In the genomic region with DNA sequence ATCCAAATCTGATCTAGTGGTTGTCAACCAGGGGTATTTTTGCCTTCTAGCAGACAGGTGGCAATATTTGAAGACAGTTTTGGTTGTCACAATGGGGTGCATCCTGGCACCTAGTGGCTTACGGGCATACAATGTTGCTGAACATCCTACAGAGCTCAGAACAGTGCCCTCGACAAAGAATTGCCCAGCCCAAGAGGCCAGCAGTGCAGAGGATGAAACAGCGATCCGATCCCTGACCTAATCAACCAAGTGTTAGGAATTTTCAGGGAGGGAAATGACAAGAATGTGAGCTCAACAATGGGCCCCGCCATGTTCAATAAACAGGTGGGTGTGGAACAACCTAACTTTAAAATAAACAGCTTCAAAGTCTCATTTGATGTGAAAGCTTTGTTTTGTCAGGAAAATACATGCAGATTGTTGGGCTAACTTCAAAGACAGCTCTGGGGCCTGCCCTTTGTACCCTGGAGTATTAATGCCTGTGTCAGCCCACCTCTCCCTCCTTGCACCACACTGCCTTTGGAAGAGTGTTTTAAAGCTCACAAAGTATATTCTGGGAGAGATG, we compare ENCODE assay signal across 21 cellular contexts. TPM values are rescaled to one million over a fixed set of nuclear protein-coding genes. Genes with fewer than 3 reads are reported as not detected.
"Had no signal": no experiment of that assay in that cellular context is flagged by ENCODE, and none has a peak within 500 bp of the region (broad histone marks: within the 10 kb centered on the region; RNA-seq: fewer than 3 reads in every experiment).

No MANE protein-coding gene starts in this region.

- H3K4me2 ChIP-seq: smooth muscle cell had no signal

- H3K9me3 Mint-ChIP-seq: activated naive CD4-positive, alpha-beta T cell treated with anti-CD3 and anti-CD28 coated beads, Interleukin-2, amount 50 U/mL, for 72 hours; activated T-cell treated with anti-CD3 and anti-CD28 coated beads, Interleukin-2, amount 50 U/mL, for 4 hours; naive thymus-derived CD8-positive, alpha-beta T cell had no signal

- H3K27ac ChIP-seq: left ventricle myocardium inferior, stomach had no signal

- H3K4me3 ChIP-seq: left ventricle myocardium inferior, smooth muscle cell, stomach had no signal

- H3K27me3 ChIP-seq: stomach had no signal

- H3K4me1 ChIP-seq: left ventricle myocardium inferior, stomach had no signal

- H3K36me3 Mint-ChIP-seq: activated naive CD4-positive, alpha-beta T cell treated with anti-CD3 and anti-CD28 coated beads, Interleukin-2, amount 50 U/mL, for 72 hours; naive thymus-derived CD8-positive, alpha-beta T cell had no signal

- H3K36me3 ChIP-seq: left ventricle myocardium inferior, stomach had no signal

- H3K9me3 ChIP-seq: left ventricle myocardium inferior, stomach had no signal

- DNase-seq: activated CD4-positive, alpha-beta T cell treated with anti-CD3 and anti-CD28 coated beads for 1 hour; activated CD4-positive, alpha-beta T cell treated with anti-CD3 and anti-CD28 coated beads, Interleukin-2, amount 50 U/mL, for 48 hours; activated effector memory CD4-positive, alpha-beta T cell treated with Interleukin-2 at 50 U/mL for 16 hours; activated T-cell treated with anti-CD3 and anti-CD28 coated beads, Interleukin-2, amount 50 U/mL, for 4 hours; amniotic stem cell; kidney; left ventricle myocardium inferior; naive thymus-derived CD8-positive, alpha-beta T cell; nucleus accumbens; right cardiac atrium; stomach; T-helper 1 cell; T1000 had no signal

- H3K27ac Mint-ChIP-seq: activated naive CD4-positive, alpha-beta T cell treated with anti-CD3 and anti-CD28 coated beads, Interleukin-2, amount 50 U/mL, for 72 hours had no signal

- H3K4me3 Mint-ChIP-seq: activated T-cell treated with anti-CD3 and anti-CD28 coated beads, Interleukin-2, amount 50 U/mL, for 4 hours; naive thymus-derived CD8-positive, alpha-beta T cell had no signal

- ATAC-seq: activated naive CD4-positive, alpha-beta T cell treated with anti-CD3 and anti-CD28 coated beads, Interleukin-2, amount 50 U/mL, for 72 hours; activated T-cell treated with anti-CD3 and anti-CD28 coated beads, Interleukin-2, amount 50 U/mL, for 4 hours; naive thymus-derived CD8-positive, alpha-beta T cell; right cardiac atrium had no signal

- H3K4me1 Mint-ChIP-seq: naive thymus-derived CD8-positive, alpha-beta T cell had no signal

RNA-seq across cellular contexts. Expression of gene SCYGR5, which starts 22.5 kb away (rescaled TPM):
- total RNA-seq: activated naive CD4-positive, alpha-beta T cell treated with anti-CD3 and anti-CD28 coated beads, Interleukin-2, amount 50 U/mL, for 72 hours; activated T-cell treated with anti-CD3 and anti-CD28 coated beads, Interleukin-2, amount 50 U/mL, for 4 hours; cardiac septum; kidney; left ventricle myocardium inferior; mucosa of gallbladder; naive thymus-derived CD8-positive, alpha-beta T cell; posterior vena cava; right cardiac atrium; smooth muscle cell; stomach; ureter had no signal
- polyA plus RNA-seq: esophagus; naive thymus-derived CD8-positive, alpha-beta T cell; right cardiac atrium; smooth muscle cell; stomach; thymus had no signal

RNA-seq across cellular contexts. Expression of gene SCYGR4, which starts 26.8 kb away (rescaled TPM):
- total RNA-seq: activated naive CD4-positive, alpha-beta T cell treated with anti-CD3 and anti-CD28 coated beads, Interleukin-2, amount 50 U/mL, for 72 hours; activated T-cell treated with anti-CD3 and anti-CD28 coated beads, Interleukin-2, amount 50 U/mL, for 4 hours; cardiac septum; kidney; left ventricle myocardium inferior; mucosa of gallbladder; naive thymus-derived CD8-positive, alpha-beta T cell; posterior vena cava; right cardiac atrium; smooth muscle cell; stomach; ureter had no signal
- polyA plus RNA-seq: esophagus; naive thymus-derived CD8-positive, alpha-beta T cell; right cardiac atrium; smooth muscle cell; stomach; thymus had no signal

RNA-seq across cellular contexts. Expression of gene SCYGR3, which starts 29.4 kb away (rescaled TPM):
- total RNA-seq: activated naive CD4-positive, alpha-beta T cell treated with anti-CD3 and anti-CD28 coated beads, Interleukin-2, amount 50 U/mL, for 72 hours; activated T-cell treated with anti-CD3 and anti-CD28 coated beads, Interleukin-2, amount 50 U/mL, for 4 hours; cardiac septum; kidney; left ventricle myocardium inferior; mucosa of gallbladder; naive thymus-derived CD8-positive, alpha-beta T cell; posterior vena cava; right cardiac atrium; smooth muscle cell; stomach; ureter had no signal
- polyA plus RNA-seq: esophagus; naive thymus-derived CD8-positive, alpha-beta T cell; right cardiac atrium; smooth muscle cell; stomach; thymus had no signal

RNA-seq across cellular contexts. Expression of gene SCYGR2, which starts 45.4 kb away (rescaled TPM):
- total RNA-seq: activated naive CD4-positive, alpha-beta T cell treated with anti-CD3 and anti-CD28 coated beads, Interleukin-2, amount 50 U/mL, for 72 hours; activated T-cell treated with anti-CD3 and anti-CD28 coated beads, Interleukin-2, amount 50 U/mL, for 4 hours; cardiac septum; kidney; left ventricle myocardium inferior; mucosa of gallbladder; naive thymus-derived CD8-positive, alpha-beta T cell; posterior vena cava; right cardiac atrium; smooth muscle cell; stomach; ureter had no signal
- polyA plus RNA-seq: esophagus; naive thymus-derived CD8-positive, alpha-beta T cell; right cardiac atrium; smooth muscle cell; stomach; thymus had no signal
